Comparison of ENCODE assay signal across 13 cellular contexts in the genomic region with DNA sequence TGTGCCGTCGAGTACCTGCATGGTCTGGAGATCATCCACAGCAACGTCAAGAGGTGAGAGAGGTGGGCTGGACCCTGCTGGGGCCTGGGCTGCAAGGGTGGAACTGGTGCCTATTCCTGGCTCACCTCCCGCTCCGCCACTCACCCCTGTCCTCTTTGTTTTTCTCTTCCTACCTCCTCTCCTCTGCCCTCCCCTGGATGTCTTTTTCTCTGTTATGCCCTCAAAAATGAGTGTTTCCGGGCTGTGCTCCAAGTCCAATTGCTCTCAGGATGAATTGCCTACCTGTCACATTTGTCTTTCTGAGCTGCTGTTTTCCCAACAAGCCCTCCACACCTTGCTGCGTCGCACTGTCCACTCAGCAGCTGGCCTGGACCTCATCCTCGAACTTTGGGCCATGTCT. TPM values are rescaled to one million over a fixed set of nuclear protein-coding genes. Genes with fewer than 3 reads are reported as not detected.
DNase-seq lines count a peak whose midpoint lies in the region; ATAC-seq, FAIRE-seq and TF ChIP-seq lines count a peak whose summit lies in the region.
"Had no signal": no experiment of that assay in that cellular context is flagged by ENCODE, and none has a peak within 500 bp of the region (broad histone marks: within the 10 kb centered on the region; RNA-seq: fewer than 3 reads in every experiment).

No MANE protein-coding gene starts in this region.

- no peak for ATAC-seq in activated CD8-positive, alpha-beta T cell treated with anti-CD3 and anti-CD28 coated beads, Interleukin-2, amount 10 ng/mL, durations not matched to agents 7 days and 5 days
- ATAC-seq in activated CD8-positive, alpha-beta T cell treated with anti-CD3 and anti-CD28 coated beads for 36 hours, result no peak
- ATAC-seq in activated naive CD8-positive, alpha-beta T cell treated with anti-CD3 and anti-CD28 coated beads, Interleukin-2, amount 50 U/mL, for 24 hours, result no peak
- ATAC-seq in HG03457 (IDR thresholded peaks at IDR 0.05; ENCODE audit: unreplicated experiment) (no peak), GM21786 (IDR thresholded peaks at IDR 0.05; ENCODE audit: unreplicated experiment) (no peak)

- POLR2A ChIA-PET in activated CD8-positive, alpha-beta T cell treated with anti-CD3 and anti-CD28 coated beads, Interleukin-2, amount 10 ng/mL, durations not matched to agents 7 days and 5 days (lab: Charles Lee), result interaction anchor here (1.6 kb wide), 1 partner anchor 25 kb away, joined by 4 read pairs; no protein-coding TSS in a partner anchor
- POLR2A ChIA-PET in activated CD8-positive, alpha-beta T cell treated with anti-CD3 and anti-CD28 coated beads for 36 hours (lab: Charles Lee), result no interaction called here

- no peaks in the 10 kb centered on the region for H3K36me3 ChIP-seq in small intestine (ENCODE audit: control insufficient read depth in 2 of 2, insufficient read depth in 2 of 2, low read length in 2 of 2)
- H3K36me3 ChIP-seq: MG63, prostate gland had no signal

- FAIRE-seq in small intestine (lab: Jason Lieb, UNC) (no peak), RCC 7860 (lab: Jason Lieb, UNC) (no peak)
- FAIRE-seq: keratinocyte had no signal

- peaks cover 10% of the 10 kb centered on the region in 2 donors for H3K4me1 ChIP-seq in small intestine (ENCODE audit: control insufficient read depth in 2 of 2, insufficient read depth in 1 of 2, low read depth in 1 of 2, low read length in 1 of 2)
- H3K4me1 ChIP-seq: prostate gland had no signal

- H3K27me3 Mint-ChIP-seq in activated CD8-positive, alpha-beta T cell treated with anti-CD3 and anti-CD28 coated beads, Interleukin-2, amount 10 ng/mL, durations not matched to agents 7 days and 5 days (ENCODE audit: low read depth), result no peaks in the 10 kb centered on the region
- H3K27me3 Mint-ChIP-seq in activated CD8-positive, alpha-beta T cell treated with anti-CD3 and anti-CD28 coated beads for 36 hours, result no peaks in the 10 kb centered on the region
- H3K27me3 Mint-ChIP-seq in activated naive CD8-positive, alpha-beta T cell treated with anti-CD3 and anti-CD28 coated beads, Interleukin-2, amount 50 U/mL, for 24 hours, result no peaks in the 10 kb centered on the region

- H3K27ac ChIP-seq in small intestine (ENCODE audit: low read depth in 1 of 2, low read length in 1 of 2), result peak overlapping the region; percentile 2 to 72
- H3K27ac ChIP-seq: prostate gland, thoracic aorta had no signal

- no peak overlapping the region for H3K4me3 ChIP-seq in small intestine (ENCODE audit: low read depth in 1 of 2, low read length in 2 of 2)
- H3K4me3 ChIP-seq: MG63, prostate gland, thoracic aorta had no signal

- no peaks in the 10 kb centered on the region for H3K27me3 ChIP-seq in small intestine (ENCODE audit: control insufficient read depth in 2 of 2, insufficient read depth in 2 of 2, low read length in 2 of 2)
- H3K27me3 ChIP-seq: MG63 had no signal

- H3K9me3 Mint-ChIP-seq in activated CD8-positive, alpha-beta T cell treated with anti-CD3 and anti-CD28 coated beads, Interleukin-2, amount 10 ng/mL, durations not matched to agents 7 days and 5 days (ENCODE audit: insufficient read depth), result no peaks in the 10 kb centered on the region
- peaks cover 2% of the 10 kb centered on the region for H3K9me3 Mint-ChIP-seq in activated CD8-positive, alpha-beta T cell treated with anti-CD3 and anti-CD28 coated beads for 36 hours
- H3K9me3 Mint-ChIP-seq in activated naive CD8-positive, alpha-beta T cell treated with anti-CD3 and anti-CD28 coated beads, Interleukin-2, amount 50 U/mL, for 24 hours, result peaks cover 6% of the 10 kb centered on the region

- TF ChIP-seq CTCF in activated CD8-positive, alpha-beta T cell treated with anti-CD3 and anti-CD28 coated beads for 36 hours (IDR thresholded peaks at IDR 0.05), result no peak

- H3K4me3 Mint-ChIP-seq in activated CD8-positive, alpha-beta T cell treated with anti-CD3 and anti-CD28 coated beads, Interleukin-2, amount 10 ng/mL, durations not matched to agents 7 days and 5 days, result no peak overlapping the region
- H3K4me3 Mint-ChIP-seq in activated CD8-positive, alpha-beta T cell treated with anti-CD3 and anti-CD28 coated beads for 36 hours, result no peak overlapping the region
- H3K4me3 Mint-ChIP-seq in activated naive CD8-positive, alpha-beta T cell treated with anti-CD3 and anti-CD28 coated beads, Interleukin-2, amount 50 U/mL, for 24 hours, result no peak overlapping the region

- intact Hi-C loops in activated CD8-positive, alpha-beta T cell treated with anti-CD3 and anti-CD28 coated beads for 36 hours (cut with micrococcal nuclease), result loop anchor here (10.0 kb wide), 1 partner anchor 55 kb away; the partner anchor contains the start of gene IRAK2

- WGBS in small intestine, 3 donors, result 85 to 95% (median 92%) methylated on average over 9 of the region's 9 CpGs

- H3K4me1 Mint-ChIP-seq in activated CD8-positive, alpha-beta T cell treated with anti-CD3 and anti-CD28 coated beads, Interleukin-2, amount 10 ng/mL, durations not matched to agents 7 days and 5 days (ENCODE audit: low read depth), result peaks cover 50% of the 10 kb centered on the region
- peaks cover 38% of the 10 kb centered on the region for H3K4me1 Mint-ChIP-seq in activated CD8-positive, alpha-beta T cell treated with anti-CD3 and anti-CD28 coated beads for 36 hours (ENCODE audit: low read depth)
- H3K4me1 Mint-ChIP-seq in activated naive CD8-positive, alpha-beta T cell treated with anti-CD3 and anti-CD28 coated beads, Interleukin-2, amount 50 U/mL, for 24 hours, result peaks cover 39% of the 10 kb centered on the region

- H3K27ac Mint-ChIP-seq in activated CD8-positive, alpha-beta T cell treated with anti-CD3 and anti-CD28 coated beads, Interleukin-2, amount 10 ng/mL, durations not matched to agents 7 days and 5 days, result peak overlapping the region; percentile 14
- H3K27ac Mint-ChIP-seq in activated CD8-positive, alpha-beta T cell treated with anti-CD3 and anti-CD28 coated beads for 36 hours, result no peak overlapping the region
- peak overlapping the region; percentile 35 for H3K27ac Mint-ChIP-seq in activated naive CD8-positive, alpha-beta T cell treated with anti-CD3 and anti-CD28 coated beads, Interleukin-2, amount 50 U/mL, for 24 hours

- CTCF ChIA-PET in activated CD8-positive, alpha-beta T cell treated with anti-CD3 and anti-CD28 coated beads, Interleukin-2, amount 10 ng/mL, durations not matched to agents 7 days and 5 days (lab: Charles Lee), result interaction anchor here (0.9 to 2.4 kb wide), 3 partner anchors 22 to 69 kb away, joined by 3 to 14 read pairs (median 3); no protein-coding TSS in a partner anchor
- CTCF ChIA-PET in activated CD8-positive, alpha-beta T cell treated with anti-CD3 and anti-CD28 coated beads for 36 hours (lab: Charles Lee), result interaction anchor here (0.8 to 1.2 kb wide), 2 partner anchors 10 to 14 kb away, joined by 3 to 4 read pairs; no protein-coding TSS in a partner anchor

- no peaks in the 10 kb centered on the region for H3K9me3 ChIP-seq in small intestine (ENCODE audit: control insufficient read depth, low read depth)
- H3K9me3 ChIP-seq: MG63, prostate gland, thoracic aorta had no signal

- H3K36me3 Mint-ChIP-seq in activated CD8-positive, alpha-beta T cell treated with anti-CD3 and anti-CD28 coated beads, Interleukin-2, amount 10 ng/mL, durations not matched to agents 7 days and 5 days (ENCODE audit: low read depth), result peaks cover 13% of the 10 kb centered on the region
- peaks cover 15% of the 10 kb centered on the region for H3K36me3 Mint-ChIP-seq in activated CD8-positive, alpha-beta T cell treated with anti-CD3 and anti-CD28 coated beads for 36 hours (ENCODE audit: low read depth)
- peaks cover 29% of the 10 kb centered on the region for H3K36me3 Mint-ChIP-seq in activated naive CD8-positive, alpha-beta T cell treated with anti-CD3 and anti-CD28 coated beads, Interleukin-2, amount 50 U/mL, for 24 hours (ENCODE audit: low read depth)

- DNase-seq in activated CD8-positive, alpha-beta T cell treated with anti-CD3 and anti-CD28 coated beads, Interleukin-2, amount 10 ng/mL, durations not matched to agents 7 days and 5 days, result no peak
- no peak for DNase-seq in activated CD8-positive, alpha-beta T cell treated with anti-CD3 and anti-CD28 coated beads for 36 hours
- peak; percentile 63 for DNase-seq in NCI-H2029 (lab: John Stamatoyannopoulos, UW)
- DNase-seq in activated naive CD8-positive, alpha-beta T cell treated with anti-CD3 and anti-CD28 coated beads, Interleukin-2, amount 50 U/mL, for 24 hours, result no peak
- no peak for DNase-seq in small intestine
- DNase-seq in RCC 7860 (ENCODE audit: low spot score), result no peak
- DNase-seq: MG63, NCI-H446 treated with DMSO at 0.1 percent for 48 hours had no signal

RNA-seq across cellular contexts. Expression of gene TATDN2, which starts 28.5 kb away (rescaled TPM):
- 10 to 100 TPM; 57.0 to 61.6 TPM for total RNA-seq in activated CD8-positive, alpha-beta T cell treated with anti-CD3 and anti-CD28 coated beads, Interleukin-2, amount 10 ng/mL, durations not matched to agents 7 days and 5 days
- 10 to 100 TPM; 37.1 to 38.5 TPM for total RNA-seq in activated CD8-positive, alpha-beta T cell treated with anti-CD3 and anti-CD28 coated beads for 36 hours
- 10 to 100 TPM; 13.8 to 19.5 (median 15.2) TPM for polyA plus RNA-seq in small intestine

RNA-seq across cellular contexts. Expression of gene IRAK2, which starts 55.0 kb away (rescaled TPM):
- total RNA-seq in activated CD8-positive, alpha-beta T cell treated with anti-CD3 and anti-CD28 coated beads, Interleukin-2, amount 10 ng/mL, durations not matched to agents 7 days and 5 days, result 1 to 10 TPM; 1.3 to 1.4 TPM
- total RNA-seq in activated CD8-positive, alpha-beta T cell treated with anti-CD3 and anti-CD28 coated beads for 36 hours, result 1 to 10 TPM; 3.0 TPM
- polyA plus RNA-seq in small intestine, result 1 to 10 TPM; 2.0 to 6.8 (median 4.2) TPM
